In genomic region chr1:214044438-214045214, GRCh38 we compare ENCODE assay signal across 1 cellular context.
TF ChIP-seq lines count a peak whose summit lies in the region.

No MANE protein-coding gene starts in this region.

TF ChIP-seq in HepG2, 621 proteins besides CTCF, POLR2A, EP300 and RAD21 (continued from another document and continues in another):
- no peak for TF ChIP-seq PREB (CRISPR knock-in tag; IDR thresholded peaks at IDR 0.05)
- no peak for TF ChIP-seq ZSCAN22 (CRISPR knock-in tag; IDR thresholded peaks at IDR 0.05)
- TF ChIP-seq HOXA7 (CRISPR knock-in tag; IDR thresholded peaks at IDR 0.05), result no peak
- TF ChIP-seq ZNF749 (CRISPR knock-in tag; IDR thresholded peaks at IDR 0.05; ENCODE audit: borderline replicate concordance), result no peak
- TF ChIP-seq ZNF441 (CRISPR knock-in tag; IDR thresholded peaks at IDR 0.05; ENCODE audit: borderline replicate concordance), result no peak
- TF ChIP-seq ZNF709 (CRISPR knock-in tag; IDR thresholded peaks at IDR 0.05), result no peak
- no peak; the same call in 1 of the 2 replicates for TF ChIP-seq GMEB1 (CRISPR knock-in tag; IDR thresholded peaks at IDR 0.05; ENCODE audit: borderline replicate concordance)
- peak; percentile 53; the same call in 1 of the 2 replicates for TF ChIP-seq TBX2 (CRISPR knock-in tag; IDR thresholded peaks at IDR 0.05; ENCODE audit: borderline replicate concordance)
- no peak for TF ChIP-seq ZNF280B (CRISPR knock-in tag; IDR thresholded peaks at IDR 0.05; ENCODE audit: borderline replicate concordance)
- TF ChIP-seq BCLAF1 (IDR thresholded peaks at IDR 0.05), result no peak
- TF ChIP-seq ZNF264 (CRISPR knock-in tag; IDR thresholded peaks at IDR 0.05), result no peak
- TF ChIP-seq TBP (CRISPR knock-in tag; IDR thresholded peaks at IDR 0.05), result no peak
- no peak; the same call in 1 of the 2 replicates for TF ChIP-seq MIER2 (CRISPR knock-in tag; IDR thresholded peaks at IDR 0.05)
- no peak for TF ChIP-seq LCORL (IDR thresholded peaks at IDR 0.05)
- TF ChIP-seq LCORL (CRISPR knock-in tag; IDR thresholded peaks at IDR 0.05), result peak; percentile 59
- no peak for TF ChIP-seq DNMT1 (CRISPR knock-in tag; IDR thresholded peaks at IDR 0.05)
- TF ChIP-seq CENPX (CRISPR knock-in tag; IDR thresholded peaks at IDR 0.05), result no peak
- TF ChIP-seq POLR2AphosphoS5 (IDR thresholded peaks at IDR 0.05; ENCODE audit: low read depth, low read length), result no peak
- TF ChIP-seq ARNTL (CRISPR knock-in tag; IDR thresholded peaks at IDR 0.05), result no peak
- TF ChIP-seq ZNF546 (CRISPR knock-in tag; conservative IDR thresholded peaks at IDR 0.05), result no peak
- no peak for TF ChIP-seq RFXANK (CRISPR knock-in tag; IDR thresholded peaks at IDR 0.05)
- TF ChIP-seq KMT2A (CRISPR knock-in tag; IDR thresholded peaks at IDR 0.05), result no peak
- TF ChIP-seq GTF2F1 (IDR thresholded peaks at IDR 0.05; ENCODE audit: low read length), result no peak
- no peak for TF ChIP-seq ZBTB8A (CRISPR knock-in tag; IDR thresholded peaks at IDR 0.05; ENCODE audit: borderline replicate concordance, low read depth)
- no peak for TF ChIP-seq ZNF639 (CRISPR knock-in tag; conservative IDR thresholded peaks at IDR 0.05)
- TF ChIP-seq THAP11 (CRISPR knock-in tag; IDR thresholded peaks at IDR 0.05), result no peak
- TF ChIP-seq ARID4A (CRISPR knock-in tag; IDR thresholded peaks at IDR 0.05; ENCODE audit: borderline replicate concordance), result no peak
- no peak for TF ChIP-seq ZNF556 (CRISPR knock-in tag; IDR thresholded peaks at IDR 0.05; ENCODE audit: borderline replicate concordance)
- no peak for TF ChIP-seq LBX2 (CRISPR knock-in tag; IDR thresholded peaks at IDR 0.05; ENCODE audit: borderline replicate concordance)
- no peak for TF ChIP-seq NRL (CRISPR knock-in tag; IDR thresholded peaks at IDR 0.05; ENCODE audit: borderline replicate concordance)
- TF ChIP-seq DMTF1 (CRISPR knock-in tag; IDR thresholded peaks at IDR 0.05), result no peak
- TF ChIP-seq SPEN (CRISPR knock-in tag; IDR thresholded peaks at IDR 0.05; ENCODE audit: low read depth), result no peak
- TF ChIP-seq ZNF704 (CRISPR knock-in tag; IDR thresholded peaks at IDR 0.05; ENCODE audit: borderline replicate concordance), result no peak
- peak; percentile 76 for TF ChIP-seq PPARG (CRISPR knock-in tag; conservative IDR thresholded peaks at IDR 0.05)
- TF ChIP-seq HNRNPUL1 (IDR thresholded peaks at IDR 0.05; ENCODE audit: low read depth, low read length), result no peak
- TF ChIP-seq MXI1 (IDR thresholded peaks at IDR 0.05; ENCODE audit: borderline replicate concordance, low read depth, low read length), result no peak
- no peak for TF ChIP-seq EED (CRISPR knock-in tag; IDR thresholded peaks at IDR 0.05)
- peak; percentile 21; the same call in 1 of the 2 replicates for TF ChIP-seq RERE (CRISPR knock-in tag; IDR thresholded peaks at IDR 0.05; ENCODE audit: low read depth)
